In the genomic region with DNA sequence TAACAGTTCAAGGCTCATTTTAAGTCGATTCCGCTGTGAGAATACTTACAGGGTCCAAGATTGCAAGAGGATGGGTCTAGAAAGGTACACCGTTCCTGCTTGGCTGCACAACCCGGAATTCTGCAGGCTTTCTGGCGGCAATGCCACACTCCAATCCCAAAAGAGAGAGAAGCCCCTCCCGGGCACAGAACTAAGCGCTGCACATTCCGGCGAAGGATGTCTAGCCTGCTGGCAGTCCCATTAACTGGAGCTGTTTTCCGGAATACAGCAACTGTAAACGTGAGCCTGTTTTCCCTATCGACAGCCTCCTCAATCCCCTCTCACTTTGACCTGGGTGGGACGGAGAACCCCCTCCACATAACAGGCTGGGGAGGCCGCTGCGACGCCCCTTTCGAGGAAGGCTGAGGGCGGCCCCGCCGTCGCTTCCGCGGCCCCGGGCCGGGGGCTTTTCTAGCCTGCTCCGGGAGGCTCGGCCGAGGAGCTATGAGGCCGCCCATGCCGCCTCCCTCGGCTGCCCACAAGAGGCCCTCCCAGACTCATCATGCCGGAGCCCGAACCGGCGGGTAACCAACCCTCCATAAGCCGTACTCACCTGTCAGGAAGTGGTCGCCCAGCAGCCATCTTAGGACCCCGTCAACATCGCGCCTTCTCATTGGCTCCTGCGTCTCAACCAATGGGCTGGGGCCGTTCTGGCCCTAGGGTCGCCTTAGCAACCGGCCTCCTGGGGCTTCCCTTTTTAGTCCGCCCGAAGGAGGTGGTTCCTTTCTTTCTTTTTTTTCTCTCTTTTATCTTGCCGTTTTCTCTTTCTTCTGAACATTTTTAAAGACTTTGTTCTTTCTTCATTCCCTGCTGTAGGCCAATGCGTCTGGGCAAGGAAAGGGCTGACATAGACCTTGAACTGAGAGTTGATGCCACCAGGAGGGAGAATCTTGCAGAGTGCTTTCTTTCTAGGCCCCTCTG, we compare ENCODE assay signal across 1 cellular context.
TF ChIP-seq lines count a peak whose summit lies in the region.

Gene FAM204A (minus strand): TSS at position 647 of the 960 bp plus-strand sequence. CDS start 5,909 bp downstream, outside the sequence.

TF ChIP-seq in K562, 482 proteins besides CTCF, POLR2A, EP300 and RAD21 (continued from another document and continues in another):
- TF ChIP-seq IRF1 (CRISPR knock-in tag; IDR thresholded peaks at IDR 0.05; ENCODE audit: borderline replicate concordance) = no peak
- TF ChIP-seq ZNF561 (CRISPR knock-in tag; conservative IDR thresholded peaks at IDR 0.05) = no peak
- TF ChIP-seq, protein P1, sequence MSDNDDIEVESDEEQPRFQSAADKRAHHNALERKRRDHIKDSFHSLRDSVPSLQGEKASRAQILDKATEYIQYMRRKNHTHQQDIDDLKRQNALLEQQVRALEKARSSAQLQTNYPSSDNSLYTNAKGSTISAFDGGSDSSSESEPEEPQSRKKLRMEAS (CRISPR knock-in tag; IDR thresholded peaks at IDR 0.05) = no peak
- TF ChIP-seq ZNF785 (CRISPR knock-in tag; IDR thresholded peaks at IDR 0.05) = no peak
- TF ChIP-seq ESRRB (CRISPR knock-in tag; IDR thresholded peaks at IDR 0.05; ENCODE audit: borderline replicate concordance) = no peak
- no peak for TF ChIP-seq GATAD2B (IDR thresholded peaks at IDR 0.05; ENCODE audit: borderline replicate concordance)
- no peak for TF ChIP-seq KDM2B (CRISPR knock-in tag; IDR thresholded peaks at IDR 0.05)
- peak; percentile 60 for TF ChIP-seq KDM5B (IDR thresholded peaks at IDR 0.05; ENCODE audit: insufficient replicate concordance, low read depth, low read length)
- TF ChIP-seq CBFA2T3 (IDR thresholded peaks at IDR 0.05) = no peak
- no peak for TF ChIP-seq ZFP1 (CRISPR knock-in tag; IDR thresholded peaks at IDR 0.05)
- TF ChIP-seq SIX5 (IDR thresholded peaks at IDR 0.05; ENCODE audit: borderline replicate concordance in 1 of 2, insufficient read depth in 1 of 2, low read depth in 1 of 2, low read length in 2 of 2) = 0 out of 4 replicates have a peak, but pooled peaks of 1 of the 2 experiments have one; percentile 20
- TF ChIP-seq WHSC1 (IDR thresholded peaks at IDR 0.05; ENCODE audit: low read length) = no peak
- no peak for TF ChIP-seq ADNP (tag; IDR thresholded peaks at IDR 0.05)
- peak; percentile 95 for TF ChIP-seq ASH1L (IDR thresholded peaks at IDR 0.05; ENCODE audit: borderline replicate concordance, low read depth, partially characterized antibody)
- TF ChIP-seq, protein P2, sequence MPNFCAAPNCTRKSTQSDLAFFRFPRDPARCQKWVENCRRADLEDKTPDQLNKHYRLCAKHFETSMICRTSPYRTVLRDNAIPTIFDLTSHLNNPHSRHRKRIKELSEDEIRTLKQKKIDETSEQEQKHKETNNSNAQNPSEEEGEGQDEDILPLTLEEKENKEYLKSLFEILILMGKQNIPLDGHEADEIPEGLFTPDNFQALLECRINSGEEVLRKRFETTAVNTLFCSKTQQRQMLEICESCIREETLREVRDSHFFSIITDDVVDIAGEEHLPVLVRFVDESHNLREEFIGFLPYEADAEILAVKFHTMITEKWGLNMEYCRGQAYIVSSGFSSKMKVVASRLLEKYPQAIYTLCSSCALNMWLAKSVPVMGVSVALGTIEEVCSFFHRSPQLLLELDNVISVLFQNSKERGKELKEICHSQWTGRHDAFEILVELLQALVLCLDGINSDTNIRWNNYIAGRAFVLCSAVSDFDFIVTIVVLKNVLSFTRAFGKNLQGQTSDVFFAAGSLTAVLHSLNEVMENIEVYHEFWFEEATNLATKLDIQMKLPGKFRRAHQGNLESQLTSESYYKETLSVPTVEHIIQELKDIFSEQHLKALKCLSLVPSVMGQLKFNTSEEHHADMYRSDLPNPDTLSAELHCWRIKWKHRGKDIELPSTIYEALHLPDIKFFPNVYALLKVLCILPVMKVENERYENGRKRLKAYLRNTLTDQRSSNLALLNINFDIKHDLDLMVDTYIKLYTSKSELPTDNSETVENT (CRISPR knock-in tag; IDR thresholded peaks at IDR 0.05) = no peak
- peak; percentile 55 for TF ChIP-seq GABPA (tag; conservative IDR thresholded peaks at IDR 0.05; ENCODE audit: low read depth)
- TF ChIP-seq SPI1 (IDR thresholded peaks at IDR 0.05; ENCODE audit: borderline replicate concordance, low read depth, low read length) = peak; percentile 94
- no peak for TF ChIP-seq POLR3A (IDR thresholded peaks at IDR 0.05; ENCODE audit: borderline replicate concordance, extremely low read depth, insufficient read depth, insufficient read length)
- no peak for TF ChIP-seq ZC3H4 (CRISPR knock-in tag; IDR thresholded peaks at IDR 0.05; ENCODE audit: borderline replicate concordance)
- TF ChIP-seq, protein P3, sequence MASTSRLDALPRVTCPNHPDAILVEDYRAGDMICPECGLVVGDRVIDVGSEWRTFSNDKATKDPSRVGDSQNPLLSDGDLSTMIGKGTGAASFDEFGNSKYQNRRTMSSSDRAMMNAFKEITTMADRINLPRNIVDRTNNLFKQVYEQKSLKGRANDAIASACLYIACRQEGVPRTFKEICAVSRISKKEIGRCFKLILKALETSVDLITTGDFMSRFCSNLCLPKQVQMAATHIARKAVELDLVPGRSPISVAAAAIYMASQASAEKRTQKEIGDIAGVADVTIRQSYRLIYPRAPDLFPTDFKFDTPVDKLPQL (IDR thresholded peaks at IDR 0.05; ENCODE audit: extremely low read depth, insufficient read length) = no peak
- TF ChIP-seq CTBP1 (IDR thresholded peaks at IDR 0.05; ENCODE audit: borderline replicate concordance) = no peak
- TF ChIP-seq, protein P4, sequence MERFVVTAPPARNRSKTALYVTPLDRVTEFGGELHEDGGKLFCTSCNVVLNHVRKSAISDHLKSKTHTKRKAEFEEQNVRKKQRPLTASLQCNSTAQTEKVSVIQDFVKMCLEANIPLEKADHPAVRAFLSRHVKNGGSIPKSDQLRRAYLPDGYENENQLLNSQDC (CRISPR knock-in tag; IDR thresholded peaks at IDR 0.05) = no peak
- TF ChIP-seq SIN3B (IDR thresholded peaks at IDR 0.05; ENCODE audit: low read depth) = peak; percentile 97
- no peak for TF ChIP-seq MAFK (IDR thresholded peaks at IDR 0.05; ENCODE audit: low read length)
- no peak for TF ChIP-seq TCF3 (CRISPR knock-in tag; IDR thresholded peaks at IDR 0.05)
- no peak for TF ChIP-seq ZNF197 (CRISPR knock-in tag; IDR thresholded peaks at IDR 0.05; ENCODE audit: low read depth)
- no peak for TF ChIP-seq RFX5 (IDR thresholded peaks at IDR 0.05; ENCODE audit: low read depth, low read length)
- TF ChIP-seq SP2 (IDR thresholded peaks at IDR 0.05; ENCODE audit: extremely low read depth, low read depth, low read length, poor library complexity, severe bottlenecking) = no peak
- TF ChIP-seq U2AF1 (optimal IDR thresholded peaks at IDR 0.05; ENCODE audit: low read depth, low read length) = no peak
- TF ChIP-seq ZNF121 (CRISPR knock-in tag; conservative IDR thresholded peaks at IDR 0.05) = no peak
- no peak for TF ChIP-seq TFAM (CRISPR knock-in tag; conservative IDR thresholded peaks at IDR 0.05)
- peak; percentile 56 for TF ChIP-seq NFYB (IDR thresholded peaks at IDR 0.05; ENCODE audit: extremely low read depth, insufficient read length)
- TF ChIP-seq ZNF507 (tag; conservative IDR thresholded peaks at IDR 0.05) = no peak
- TF ChIP-seq TGIF2 (CRISPR knock-in tag; IDR thresholded peaks at IDR 0.05) = no peak
- TF ChIP-seq FOS (IDR thresholded peaks at IDR 0.05; ENCODE audit: extremely low read depth, insufficient read length) = peak; percentile 87
- no peak for TF ChIP-seq E2F4 (CRISPR knock-in tag; IDR thresholded peaks at IDR 0.05; ENCODE audit: low read depth)
- no peak for TF ChIP-seq NR1H2 (CRISPR knock-in tag; IDR thresholded peaks at IDR 0.05)
- TF ChIP-seq ZBED1 (IDR thresholded peaks at IDR 0.05) = no peak
- peak; percentile 80 for TF ChIP-seq CHD2 (IDR thresholded peaks at IDR 0.05; ENCODE audit: low read depth, low read length)
- TF ChIP-seq COPS2 (conservative IDR thresholded peaks at IDR 0.05) = no peak
- TF ChIP-seq, protein P5, sequence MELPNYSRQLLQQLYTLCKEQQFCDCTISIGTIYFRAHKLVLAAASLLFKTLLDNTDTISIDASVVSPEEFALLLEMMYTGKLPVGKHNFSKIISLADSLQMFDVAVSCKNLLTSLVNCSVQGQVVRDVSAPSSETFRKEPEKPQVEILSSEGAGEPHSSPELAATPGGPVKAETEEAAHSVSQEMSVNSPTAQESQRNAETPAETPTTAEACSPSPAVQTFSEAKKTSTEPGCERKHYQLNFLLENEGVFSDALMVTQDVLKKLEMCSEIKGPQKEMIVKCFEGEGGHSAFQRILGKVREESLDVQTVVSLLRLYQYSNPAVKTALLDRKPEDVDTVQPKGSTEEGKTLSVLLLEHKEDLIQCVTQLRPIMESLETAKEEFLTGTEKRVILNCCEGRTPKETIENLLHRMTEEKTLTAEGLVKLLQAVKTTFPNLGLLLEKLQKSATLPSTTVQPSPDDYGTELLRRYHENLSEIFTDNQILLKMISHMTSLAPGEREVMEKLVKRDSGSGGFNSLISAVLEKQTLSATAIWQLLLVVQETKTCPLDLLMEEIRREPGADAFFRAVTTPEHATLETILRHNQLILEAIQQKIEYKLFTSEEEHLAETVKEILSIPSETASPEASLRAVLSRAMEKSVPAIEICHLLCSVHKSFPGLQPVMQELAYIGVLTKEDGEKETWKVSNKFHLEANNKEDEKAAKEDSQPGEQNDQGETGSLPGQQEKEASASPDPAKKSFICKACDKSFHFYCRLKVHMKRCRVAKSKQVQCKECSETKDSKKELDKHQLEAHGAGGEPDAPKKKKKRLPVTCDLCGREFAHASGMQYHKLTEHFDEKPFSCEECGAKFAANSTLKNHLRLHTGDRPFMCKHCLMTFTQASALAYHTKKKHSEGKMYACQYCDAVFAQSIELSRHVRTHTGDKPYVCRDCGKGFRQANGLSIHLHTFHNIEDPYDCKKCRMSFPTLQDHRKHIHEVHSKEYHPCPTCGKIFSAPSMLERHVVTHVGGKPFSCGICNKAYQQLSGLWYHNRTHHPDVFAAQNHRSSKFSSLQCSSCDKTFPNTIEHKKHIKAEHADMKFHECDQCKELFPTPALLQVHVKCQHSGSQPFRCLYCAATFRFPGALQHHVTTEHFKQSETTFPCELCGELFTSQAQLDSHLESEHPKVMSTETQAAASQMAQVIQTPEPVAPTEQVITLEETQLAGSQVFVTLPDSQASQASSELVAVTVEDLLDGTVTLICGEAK (IDR thresholded peaks at IDR 0.05) = peak; percentile 68
- TF ChIP-seq, protein P5 (CRISPR knock-in tag; IDR thresholded peaks at IDR 0.05) = no peak
- no peak for TF ChIP-seq CAMTA2 (CRISPR knock-in tag; conservative IDR thresholded peaks at IDR 0.05)
- no peak for TF ChIP-seq OTX1 (CRISPR knock-in tag; IDR thresholded peaks at IDR 0.05)
- TF ChIP-seq SETDB1 (IDR thresholded peaks at IDR 0.05; ENCODE audit: low read length) = no peak
- no peak for TF ChIP-seq MCM2 (IDR thresholded peaks at IDR 0.05; ENCODE audit: low read depth)
- TF ChIP-seq ZNF408 (CRISPR knock-in tag; IDR thresholded peaks at IDR 0.05; ENCODE audit: low read depth) = no peak
- TF ChIP-seq ZNF217 (CRISPR knock-in tag; IDR thresholded peaks at IDR 0.05) = no peak
- TF ChIP-seq ZNF75A (CRISPR knock-in tag; IDR thresholded peaks at IDR 0.05) = no peak
- no peak for TF ChIP-seq KHSRP (IDR thresholded peaks at IDR 0.05)
- TF ChIP-seq, protein P6, sequence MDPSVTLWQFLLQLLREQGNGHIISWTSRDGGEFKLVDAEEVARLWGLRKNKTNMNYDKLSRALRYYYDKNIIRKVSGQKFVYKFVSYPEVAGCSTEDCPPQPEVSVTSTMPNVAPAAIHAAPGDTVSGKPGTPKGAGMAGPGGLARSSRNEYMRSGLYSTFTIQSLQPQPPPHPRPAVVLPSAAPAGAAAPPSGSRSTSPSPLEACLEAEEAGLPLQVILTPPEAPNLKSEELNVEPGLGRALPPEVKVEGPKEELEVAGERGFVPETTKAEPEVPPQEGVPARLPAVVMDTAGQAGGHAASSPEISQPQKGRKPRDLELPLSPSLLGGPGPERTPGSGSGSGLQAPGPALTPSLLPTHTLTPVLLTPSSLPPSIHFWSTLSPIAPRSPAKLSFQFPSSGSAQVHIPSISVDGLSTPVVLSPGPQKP (CRISPR knock-in tag; IDR thresholded peaks at IDR 0.05) = no peak
